Comparison of ENCODE assay signal across 8 cellular contexts in genomic region chr12:12722351-12723146, GRCh38. TPM values are rescaled to one million over a fixed set of nuclear protein-coding genes. Genes with fewer than 3 reads are reported as not detected.
A peak's percentile ranks its signal among the peaks of the same experiment; 100 is the strongest.
DNase-seq lines count a peak whose midpoint lies in the region; ATAC-seq, FAIRE-seq and TF ChIP-seq lines count a peak whose summit lies in the region.

No MANE protein-coding gene starts in this region.

- intact Hi-C loops in prostate gland (cut with DNase I): loop anchor here (10.0 kb wide), 1 partner anchor 62 kb away; the partner anchor contains the start of gene APOLD1

- in situ Hi-C loops in SK-MEL-5 (cut with HindIII; ENCODE audit: low pct_unique_long_range_greater_than_20kb, low sequenced_read_pairs): no loop called here

- DNase-seq in AML-193 (lab: John Stamatoyannopoulos, UW) (peak; percentile 37 to 38), H54 (ENCODE audit: insufficient read length, low spot score) (no peak), SK-MEL-5 (ENCODE audit: low read depth, low spot score) (peak; percentile 32), prostate gland (ENCODE audit: low spot score) (no peak), NCI-H2171 (lab: John Stamatoyannopoulos, UW) (no peak)

- no peaks in the 10 kb centered on the region for H3K36me3 ChIP-seq in prostate gland

- ATAC-seq in GM21737 (IDR thresholded peaks at IDR 0.05; ENCODE audit: unreplicated experiment) (no peak), HG02678 (IDR thresholded peaks at IDR 0.05; ENCODE audit: unreplicated experiment) (no peak)

- H3K4me1 ChIP-seq in prostate gland (replicated peaks): no peaks in the 10 kb centered on the region

- peak overlapping the region; percentile 100 for H3K27ac ChIP-seq in prostate gland

- TF ChIP-seq POLR2A in H54 (IDR thresholded peaks at IDR 0.05; ENCODE audit: low read depth, low read length) (no peak), prostate gland (IDR thresholded peaks at IDR 0.05) (no peak)

- H3K9me3 ChIP-seq in prostate gland: no peaks in the 10 kb centered on the region

- no peak for TF ChIP-seq CTCF in prostate gland (IDR thresholded peaks at IDR 0.05)

- peak overlapping the region in 1 of 2 donors; percentile 79 for H3K4me3 ChIP-seq in prostate gland

- peak; percentile 71 for FAIRE-seq in H54 (lab: Jason Lieb, UNC)
- peak; percentile 81 for FAIRE-seq in endometrium (lab: Jason Lieb, UNC)

- H3K27me3 ChIP-seq in prostate gland (replicated peaks; ENCODE audit: insufficient read depth): no peaks in the 10 kb centered on the region

- 15% methylated on average over 3 of the region's 3 CpGs for WGBS in prostate gland

RNA-seq across cellular contexts. Expression of gene CDKN1B, which starts 5.4 kb away (rescaled TPM):
- 39.7 and 40.6 TPM in 2 replicates for total RNA-seq in SK-MEL-5 (2014; rRNA removed; shearing (Covaris generic))
- 36.1 and 47.0 TPM in 2 replicates for polyA plus RNA-seq in SK-MEL-5 (2015; cell fraction: cytosol; rRNA removed)
- polyA plus RNA-seq in SK-MEL-5 (2015; cell fraction: nucleus; rRNA removed): 25.2 and 30.4 TPM in 2 replicates
- 100 to 1,000 TPM in 1 of 2 donors, 10 to 100 TPM in 1; 73.5 to 110 TPM for total RNA-seq in prostate gland

RNA-seq across cellular contexts. Expression of gene GPR19, which starts 26.6 kb away (rescaled TPM):
- 20.5 and 22.5 TPM in 2 replicates for total RNA-seq in SK-MEL-5 (2014; rRNA removed; shearing (Covaris generic))
- polyA plus RNA-seq in SK-MEL-5 (2015; cell fraction: cytosol; rRNA removed): 11.9 and 15.7 TPM in 2 replicates
- 7.7 and 11.1 TPM in 2 replicates for polyA plus RNA-seq in SK-MEL-5 (2015; cell fraction: nucleus; rRNA removed)
- total RNA-seq in prostate gland: not detected

Comparison
In these comparisons a context has a peak if more than half of its experiments do, and no peak if none do; other contexts are left out.
1. DNase-seq: peak in AML-193 (2 of 2) and SK-MEL-5 (single experiment); none in H54 (single experiment), prostate gland (single experiment) and NCI-H2171 (single experiment).
2. RNA of gene GPR19, which starts 26.6 kb away (total RNA-seq): 20.5 to 22.5 TPM in SK-MEL-5; not detected in prostate gland; every median in the first group is over 10 times any median in the second.